ENCODE assay signal across 15 cellular contexts in the genomic region with DNA sequence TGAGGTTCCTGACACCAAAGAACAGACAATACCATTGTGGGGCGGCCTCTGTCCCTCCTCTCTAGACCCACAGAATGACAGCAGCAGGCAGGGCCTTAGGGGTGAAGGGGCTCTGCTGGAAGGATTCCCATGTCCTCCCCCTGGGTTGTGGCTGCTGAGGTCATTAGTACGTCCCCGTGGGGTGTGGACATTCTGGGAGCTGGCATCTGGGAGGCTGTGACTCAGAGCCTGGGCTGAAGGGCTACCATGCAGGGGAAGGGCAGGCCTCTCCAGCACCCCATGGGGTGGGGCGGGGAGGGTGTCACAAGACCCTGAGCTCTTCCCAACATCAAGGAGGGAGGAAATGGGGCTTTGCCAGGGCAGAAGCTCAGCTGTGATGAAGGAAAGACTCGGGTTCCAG.
DNase-seq lines count a peak whose midpoint lies in the region; ATAC-seq and TF ChIP-seq lines count a peak whose summit lies in the region.
"Had no signal": no experiment of that assay in that cellular context is flagged by ENCODE, and none has a peak within 500 bp of the region (broad histone marks: within the 10 kb centered on the region; RNA-seq: fewer than 3 reads in every experiment).

No MANE protein-coding gene starts in this region.

- no peak for TF ChIP-seq CTCF in coronary artery (IDR thresholded peaks at IDR 0.05)
- TF ChIP-seq CTCF in left lung (IDR thresholded peaks at IDR 0.05) = no peak
- no peak for TF ChIP-seq CTCF in thyroid gland (IDR thresholded peaks at IDR 0.05)

- WGBS in thyroid gland, 2 donors = 82 to 93% methylated on average over 5 of the region's 5 CpGs

- TF ChIP-seq POLR2A in thyroid gland (IDR thresholded peaks at IDR 0.05) = no peak

- H3K9me3 ChIP-seq in left lung (no peaks in the 10 kb centered on the region), thyroid gland (no peaks in the 10 kb centered on the region)
- H3K9me3 ChIP-seq in effector memory CD4-positive, alpha-beta T cell (ENCODE audit: control insufficient read depth, low read length) = no peaks in the 10 kb centered on the region
- H3K9me3 ChIP-seq: A549 had no signal

- DNase-seq in activated CD8-positive, alpha-beta memory T cell treated with anti-CD3 and anti-CD28 coated beads, Interleukin-2, amount 50 U/mL, for 48 hours = peak; percentile 38
- no peak for DNase-seq in activated CD8-positive, alpha-beta memory T cell treated with anti-CD3 and anti-CD28 coated beads, Interleukin-2, amount 50 U/mL, for 4 hours
- DNase-seq in coronary artery (ENCODE audit: low spot score) (peak; percentile 78), left lung (peak in 1 of 2 donors; percentile 44), thyroid gland (no peak), DMS114 treated with DMSO at 0.1 percent for 48 hours (lab: John Stamatoyannopoulos, UW; ENCODE audit: unreplicated experiment) (no peak)
- DNase-seq in effector memory CD4-positive, alpha-beta T cell = no peak
- DNase-seq: activated CD4-positive, alpha-beta T cell treated with anti-CD3 and anti-CD28 coated beads, Interleukin-2, amount 50 U/mL, for 48 hours; caudate nucleus; DMS153; NCI-H187 treated with DMSO at 0.1 percent for 48 hours had no signal

- intact Hi-C loops in left lung (cut with DNase I) (no loop called here), thyroid gland (cut with DNase I) (loop anchor here (5.0 to 10.0 kb wide), 3 partner anchors 189 to 381 kb away; no protein-coding TSS in a partner anchor)

- H3K36me3 ChIP-seq in left lung = no peaks in the 10 kb centered on the region
- peaks cover 0 to 3% of the 10 kb centered on the region in 2 donors for H3K36me3 ChIP-seq in thyroid gland
- H3K36me3 ChIP-seq in effector memory CD4-positive, alpha-beta T cell (ENCODE audit: control insufficient read depth, insufficient read depth, low read length) = no peaks in the 10 kb centered on the region

- H3K27me3 ChIP-seq in left lung (no peaks in the 10 kb centered on the region), thyroid gland (no peaks in the 10 kb centered on the region)
- H3K27me3 ChIP-seq in effector memory CD4-positive, alpha-beta T cell (replicated peaks; ENCODE audit: control insufficient read depth, insufficient read depth, low read length, poor library complexity, severe bottlenecking) = no peaks in the 10 kb centered on the region

- H3K4me1 ChIP-seq in left lung = no peaks in the 10 kb centered on the region
- peaks cover 48 to 67% of the 10 kb centered on the region in 2 donors for H3K4me1 ChIP-seq in thyroid gland
- H3K4me1 ChIP-seq in effector memory CD4-positive, alpha-beta T cell (ENCODE audit: control insufficient read depth, insufficient read depth, low read length, poor library complexity, severe bottlenecking) = no peaks in the 10 kb centered on the region
- H3K4me1 ChIP-seq: A549 had no signal

- H3K4me3 ChIP-seq in coronary artery = no peak overlapping the region
- no peak overlapping the region for H3K4me3 ChIP-seq in left lung
- no peak overlapping the region for H3K4me3 ChIP-seq in thyroid gland (replicated peaks in 1 of 3)
- no peak overlapping the region for H3K4me3 ChIP-seq in effector memory CD4-positive, alpha-beta T cell (ENCODE audit: insufficient read depth, low read depth, low read length, poor library complexity, severe bottlenecking)
- H3K4me3 ChIP-seq: A549, skin epidermis had no signal

- H3K27ac ChIP-seq in coronary artery (peak overlapping the region in 1 of 2 donors; percentile 60), left lung (no peak overlapping the region), thyroid gland (peak overlapping the region; percentile 81 to 90 (median 85))
- no peak overlapping the region for H3K27ac ChIP-seq in effector memory CD4-positive, alpha-beta T cell (ENCODE audit: insufficient read depth, low read length, poor library complexity, severe bottlenecking)
- H3K27ac ChIP-seq: A549, C4-2B had no signal

- ATAC-seq in left lung = peak; percentile 30
- ATAC-seq in HG03095 (IDR thresholded peaks at IDR 0.05; ENCODE audit: unreplicated experiment) = no peak
- ATAC-seq: A549 had no signal

Comparison
In these comparisons a context has a peak if more than half of its experiments do, and no peak if none do; other contexts are left out.
1. DNase-seq: peak in activated CD8-positive, alpha-beta memory T cell treated with anti-CD3 and anti-CD28 coated beads, Interleukin-2, amount 50 U/mL, for 48 hours (single experiment) and coronary artery (single experiment); none in activated CD8-positive, alpha-beta memory T cell treated with anti-CD3 and anti-CD28 coated beads, Interleukin-2, amount 50 U/mL, for 4 hours (single experiment), thyroid gland (0 of 2), DMS114 treated with DMSO at 0.1 percent for 48 hours (single experiment) and effector memory CD4-positive, alpha-beta T cell (0 of 3).
2. H3K27ac ChIP-seq: peak in thyroid gland (3 of 3); none in left lung (0 of 2) and effector memory CD4-positive, alpha-beta T cell (single experiment).